ENCODE assay signal across 1 cellular context in the genomic region with DNA sequence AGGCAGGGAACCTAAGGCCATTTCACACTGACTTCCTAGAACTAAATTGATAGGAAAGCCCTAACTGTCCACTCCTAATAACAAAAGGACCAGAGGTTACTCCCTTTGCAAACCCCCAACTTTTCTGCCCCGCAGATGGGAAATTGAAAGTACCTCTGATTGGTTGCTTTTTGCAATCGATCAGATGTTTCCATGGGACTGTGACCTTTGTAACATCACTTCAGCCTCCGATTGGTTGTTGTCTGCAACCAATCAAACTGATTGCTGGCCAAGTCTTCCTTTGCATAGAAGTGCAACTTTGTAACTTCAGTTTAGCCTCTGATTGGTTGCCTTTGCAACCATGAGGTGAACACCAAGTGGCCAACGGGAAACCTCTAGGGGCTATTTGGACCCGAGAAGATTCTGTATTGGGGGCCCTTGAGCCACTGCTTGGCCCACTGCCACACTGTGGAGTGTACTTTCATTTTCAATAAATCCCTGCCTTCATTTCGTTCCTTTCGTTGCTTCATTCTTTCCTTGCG.
TF ChIP-seq lines count a peak whose summit lies in the region.

No MANE protein-coding gene starts in this region.

TF ChIP-seq in HepG2, 621 proteins besides CTCF, POLR2A, EP300 and RAD21 (continued from another document):
- TF ChIP-seq, protein P1, sequence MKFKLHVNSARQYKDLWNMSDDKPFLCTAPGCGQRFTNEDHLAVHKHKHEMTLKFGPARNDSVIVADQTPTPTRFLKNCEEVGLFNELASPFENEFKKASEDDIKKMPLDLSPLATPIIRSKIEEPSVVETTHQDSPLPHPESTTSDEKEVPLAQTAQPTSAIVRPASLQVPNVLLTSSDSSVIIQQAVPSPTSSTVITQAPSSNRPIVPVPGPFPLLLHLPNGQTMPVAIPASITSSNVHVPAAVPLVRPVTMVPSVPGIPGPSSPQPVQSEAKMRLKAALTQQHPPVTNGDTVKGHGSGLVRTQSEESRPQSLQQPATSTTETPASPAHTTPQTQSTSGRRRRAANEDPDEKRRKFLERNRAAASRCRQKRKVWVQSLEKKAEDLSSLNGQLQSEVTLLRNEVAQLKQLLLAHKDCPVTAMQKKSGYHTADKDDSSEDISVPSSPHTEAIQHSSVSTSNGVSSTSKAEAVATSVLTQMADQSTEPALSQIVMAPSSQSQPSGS (CRISPR knock-in tag; IDR thresholded peaks at IDR 0.05): 0 out of 2 replicates have a peak, but pooled peaks have one; percentile 23
- TF ChIP-seq NFYC (CRISPR knock-in tag; IDR thresholded peaks at IDR 0.05): peak; percentile 90
- 0 out of 2 replicates have a peak, but pooled peaks have one; percentile 41 for TF ChIP-seq DR1 (CRISPR knock-in tag; IDR thresholded peaks at IDR 0.05)
- TF ChIP-seq MEF2D (CRISPR knock-in tag; IDR thresholded peaks at IDR 0.05): no peak
- TF ChIP-seq, protein P2, sequence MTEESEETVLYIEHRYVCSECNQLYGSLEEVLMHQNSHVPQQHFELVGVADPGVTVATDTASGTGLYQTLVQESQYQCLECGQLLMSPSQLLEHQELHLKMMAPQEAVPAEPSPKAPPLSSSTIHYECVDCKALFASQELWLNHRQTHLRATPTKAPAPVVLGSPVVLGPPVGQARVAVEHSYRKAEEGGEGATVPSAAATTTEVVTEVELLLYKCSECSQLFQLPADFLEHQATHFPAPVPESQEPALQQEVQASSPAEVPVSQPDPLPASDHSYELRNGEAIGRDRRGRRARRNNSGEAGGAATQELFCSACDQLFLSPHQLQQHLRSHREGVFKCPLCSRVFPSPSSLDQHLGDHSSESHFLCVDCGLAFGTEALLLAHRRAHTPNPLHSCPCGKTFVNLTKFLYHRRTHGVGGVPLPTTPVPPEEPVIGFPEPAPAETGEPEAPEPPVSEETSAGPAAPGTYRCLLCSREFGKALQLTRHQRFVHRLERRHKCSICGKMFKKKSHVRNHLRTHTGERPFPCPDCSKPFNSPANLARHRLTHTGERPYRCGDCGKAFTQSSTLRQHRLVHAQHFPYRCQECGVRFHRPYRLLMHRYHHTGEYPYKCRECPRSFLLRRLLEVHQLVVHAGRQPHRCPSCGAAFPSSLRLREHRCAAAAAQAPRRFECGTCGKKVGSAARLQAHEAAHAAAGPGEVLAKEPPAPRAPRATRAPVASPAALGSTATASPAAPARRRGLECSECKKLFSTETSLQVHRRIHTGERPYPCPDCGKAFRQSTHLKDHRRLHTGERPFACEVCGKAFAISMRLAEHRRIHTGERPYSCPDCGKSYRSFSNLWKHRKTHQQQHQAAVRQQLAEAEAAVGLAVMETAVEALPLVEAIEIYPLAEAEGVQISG (CRISPR knock-in tag; IDR thresholded peaks at IDR 0.05): peak; percentile 41; the same call in 1 of the 2 replicates
- TF ChIP-seq, protein P3, sequence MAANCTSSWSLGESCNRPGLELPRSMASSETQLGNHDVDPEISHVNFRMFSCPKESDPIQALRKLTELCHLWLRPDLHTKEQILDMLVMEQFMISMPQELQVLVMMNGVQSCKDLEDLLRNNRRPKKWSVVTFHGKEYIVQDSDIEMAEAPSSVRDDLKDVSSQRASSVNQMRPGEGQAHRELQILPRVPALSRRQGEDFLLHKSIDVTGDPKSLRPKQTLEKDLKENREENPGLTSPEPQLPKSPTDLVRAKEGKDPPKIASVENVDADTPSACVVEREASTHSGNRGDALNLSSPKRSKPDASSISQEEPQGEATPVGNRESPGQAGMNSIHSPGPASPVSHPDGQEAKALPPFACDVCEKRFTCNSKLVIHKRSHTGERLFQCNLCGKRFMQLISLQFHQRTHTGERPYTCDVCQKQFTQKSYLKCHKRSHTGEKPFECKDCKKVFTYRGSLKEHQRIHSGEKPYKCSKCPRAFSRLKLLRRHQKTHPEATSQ (CRISPR knock-in tag; IDR thresholded peaks at IDR 0.05; ENCODE audit: borderline replicate concordance): 0 out of 2 replicates have a peak, but pooled peaks have one; percentile 30
- TF ChIP-seq, protein P4, sequence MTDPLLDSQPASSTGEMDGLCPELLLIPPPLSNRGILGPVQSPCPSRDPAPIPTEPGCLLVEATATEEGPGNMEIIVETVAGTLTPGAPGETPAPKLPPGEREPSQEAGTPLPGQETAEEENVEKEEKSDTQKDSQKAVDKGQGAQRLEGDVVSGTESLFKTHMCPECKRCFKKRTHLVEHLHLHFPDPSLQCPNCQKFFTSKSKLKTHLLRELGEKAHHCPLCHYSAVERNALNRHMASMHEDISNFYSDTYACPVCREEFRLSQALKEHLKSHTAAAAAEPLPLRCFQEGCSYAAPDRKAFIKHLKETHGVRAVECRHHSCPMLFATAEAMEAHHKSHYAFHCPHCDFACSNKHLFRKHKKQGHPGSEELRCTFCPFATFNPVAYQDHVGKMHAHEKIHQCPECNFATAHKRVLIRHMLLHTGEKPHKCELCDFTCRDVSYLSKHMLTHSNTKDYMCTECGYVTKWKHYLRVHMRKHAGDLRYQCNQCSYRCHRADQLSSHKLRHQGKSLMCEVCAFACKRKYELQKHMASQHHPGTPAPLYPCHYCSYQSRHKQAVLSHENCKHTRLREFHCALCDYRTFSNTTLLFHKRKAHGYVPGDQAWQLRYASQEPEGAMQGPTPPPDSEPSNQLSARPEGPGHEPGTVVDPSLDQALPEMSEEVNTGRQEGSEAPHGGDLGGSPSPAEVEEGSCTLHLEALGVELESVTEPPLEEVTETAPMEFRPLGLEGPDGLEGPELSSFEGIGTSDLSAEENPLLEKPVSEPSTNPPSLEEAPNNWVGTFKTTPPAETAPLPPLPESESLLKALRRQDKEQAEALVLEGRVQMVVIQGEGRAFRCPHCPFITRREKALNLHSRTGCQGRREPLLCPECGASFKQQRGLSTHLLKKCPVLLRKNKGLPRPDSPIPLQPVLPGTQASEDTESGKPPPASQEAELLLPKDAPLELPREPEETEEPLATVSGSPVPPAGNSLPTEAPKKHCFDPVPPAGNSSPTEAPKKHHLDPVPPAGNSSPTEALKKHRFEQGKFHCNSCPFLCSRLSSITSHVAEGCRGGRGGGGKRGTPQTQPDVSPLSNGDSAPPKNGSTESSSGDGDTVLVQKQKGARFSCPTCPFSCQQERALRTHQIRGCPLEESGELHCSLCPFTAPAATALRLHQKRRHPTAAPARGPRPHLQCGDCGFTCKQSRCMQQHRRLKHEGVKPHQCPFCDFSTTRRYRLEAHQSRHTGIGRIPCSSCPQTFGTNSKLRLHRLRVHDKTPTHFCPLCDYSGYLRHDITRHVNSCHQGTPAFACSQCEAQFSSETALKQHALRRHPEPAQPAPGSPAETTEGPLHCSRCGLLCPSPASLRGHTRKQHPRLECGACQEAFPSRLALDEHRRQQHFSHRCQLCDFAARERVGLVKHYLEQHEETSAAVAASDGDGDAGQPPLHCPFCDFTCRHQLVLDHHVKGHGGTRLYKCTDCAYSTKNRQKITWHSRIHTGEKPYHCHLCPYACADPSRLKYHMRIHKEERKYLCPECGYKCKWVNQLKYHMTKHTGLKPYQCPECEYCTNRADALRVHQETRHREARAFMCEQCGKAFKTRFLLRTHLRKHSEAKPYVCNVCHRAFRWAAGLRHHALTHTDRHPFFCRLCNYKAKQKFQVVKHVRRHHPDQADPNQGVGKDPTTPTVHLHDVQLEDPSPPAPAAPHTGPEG (CRISPR knock-in tag; IDR thresholded peaks at IDR 0.05): no peak
- TF ChIP-seq, protein P5, sequence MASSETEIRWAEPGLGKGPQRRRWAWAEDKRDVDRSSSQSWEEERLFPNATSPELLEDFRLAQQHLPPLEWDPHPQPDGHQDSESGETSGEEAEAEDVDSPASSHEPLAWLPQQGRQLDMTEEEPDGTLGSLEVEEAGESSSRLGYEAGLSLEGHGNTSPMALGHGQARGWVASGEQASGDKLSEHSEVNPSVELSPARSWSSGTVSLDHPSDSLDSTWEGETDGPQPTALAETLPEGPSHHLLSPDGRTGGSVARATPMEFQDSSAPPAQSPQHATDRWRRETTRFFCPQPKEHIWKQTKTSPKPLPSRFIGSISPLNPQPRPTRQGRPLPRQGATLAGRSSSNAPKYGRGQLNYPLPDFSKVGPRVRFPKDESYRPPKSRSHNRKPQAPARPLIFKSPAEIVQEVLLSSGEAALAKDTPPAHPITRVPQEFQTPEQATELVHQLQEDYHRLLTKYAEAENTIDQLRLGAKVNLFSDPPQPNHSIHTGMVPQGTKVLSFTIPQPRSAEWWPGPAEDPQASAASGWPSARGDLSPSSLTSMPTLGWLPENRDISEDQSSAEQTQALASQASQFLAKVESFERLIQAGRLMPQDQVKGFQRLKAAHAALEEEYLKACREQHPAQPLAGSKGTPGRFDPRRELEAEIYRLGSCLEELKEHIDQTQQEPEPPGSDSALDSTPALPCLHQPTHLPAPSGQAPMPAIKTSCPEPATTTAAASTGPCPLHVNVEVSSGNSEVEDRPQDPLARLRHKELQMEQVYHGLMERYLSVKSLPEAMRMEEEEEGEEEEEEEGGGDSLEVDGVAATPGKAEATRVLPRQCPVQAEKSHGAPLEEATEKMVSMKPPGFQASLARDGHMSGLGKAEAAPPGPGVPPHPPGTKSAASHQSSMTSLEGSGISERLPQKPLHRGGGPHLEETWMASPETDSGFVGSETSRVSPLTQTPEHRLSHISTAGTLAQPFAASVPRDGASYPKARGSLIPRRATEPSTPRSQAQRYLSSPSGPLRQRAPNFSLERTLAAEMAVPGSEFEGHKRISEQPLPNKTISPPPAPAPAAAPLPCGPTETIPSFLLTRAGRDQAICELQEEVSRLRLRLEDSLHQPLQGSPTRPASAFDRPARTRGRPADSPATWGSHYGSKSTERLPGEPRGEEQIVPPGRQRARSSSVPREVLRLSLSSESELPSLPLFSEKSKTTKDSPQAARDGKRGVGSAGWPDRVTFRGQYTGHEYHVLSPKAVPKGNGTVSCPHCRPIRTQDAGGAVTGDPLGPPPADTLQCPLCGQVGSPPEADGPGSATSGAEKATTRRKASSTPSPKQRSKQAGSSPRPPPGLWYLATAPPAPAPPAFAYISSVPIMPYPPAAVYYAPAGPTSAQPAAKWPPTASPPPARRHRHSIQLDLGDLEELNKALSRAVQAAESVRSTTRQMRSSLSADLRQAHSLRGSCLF (CRISPR knock-in tag; IDR thresholded peaks at IDR 0.05; ENCODE audit: borderline replicate concordance): no peak
- TF ChIP-seq MXD4 (CRISPR knock-in tag; IDR thresholded peaks at IDR 0.05): no peak
- TF ChIP-seq HOXD1 (CRISPR knock-in tag; IDR thresholded peaks at IDR 0.05): peak; percentile 95
- TF ChIP-seq POLR2G (IDR thresholded peaks at IDR 0.05; ENCODE audit: low read depth, low read length): peak; percentile 66
- TF ChIP-seq BRD4 (CRISPR knock-in tag; IDR thresholded peaks at IDR 0.05): no peak
- TF ChIP-seq SOX13 (IDR thresholded peaks at IDR 0.05): no peak
- peak in 1 of 2 experiments; percentile 4; a peak in 1 of 4 replicates for TF ChIP-seq SOX13 (CRISPR knock-in tag; conservative IDR thresholded peaks at IDR 0.05 in 1 of 2, IDR thresholded peaks at IDR 0.05 in 1 of 2)
- TF ChIP-seq, protein P6, sequence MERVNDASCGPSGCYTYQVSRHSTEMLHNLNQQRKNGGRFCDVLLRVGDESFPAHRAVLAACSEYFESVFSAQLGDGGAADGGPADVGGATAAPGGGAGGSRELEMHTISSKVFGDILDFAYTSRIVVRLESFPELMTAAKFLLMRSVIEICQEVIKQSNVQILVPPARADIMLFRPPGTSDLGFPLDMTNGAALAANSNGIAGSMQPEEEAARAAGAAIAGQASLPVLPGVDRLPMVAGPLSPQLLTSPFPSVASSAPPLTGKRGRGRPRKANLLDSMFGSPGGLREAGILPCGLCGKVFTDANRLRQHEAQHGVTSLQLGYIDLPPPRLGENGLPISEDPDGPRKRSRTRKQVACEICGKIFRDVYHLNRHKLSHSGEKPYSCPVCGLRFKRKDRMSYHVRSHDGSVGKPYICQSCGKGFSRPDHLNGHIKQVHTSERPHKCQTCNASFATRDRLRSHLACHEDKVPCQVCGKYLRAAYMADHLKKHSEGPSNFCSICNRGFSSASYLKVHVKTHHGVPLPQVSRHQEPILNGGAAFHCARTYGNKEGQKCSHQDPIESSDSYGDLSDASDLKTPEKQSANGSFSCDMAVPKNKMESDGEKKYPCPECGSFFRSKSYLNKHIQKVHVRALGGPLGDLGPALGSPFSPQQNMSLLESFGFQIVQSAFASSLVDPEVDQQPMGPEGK (CRISPR knock-in tag; IDR thresholded peaks at IDR 0.05): peak; percentile 57
- TF ChIP-seq CREB1 (IDR thresholded peaks at IDR 0.05): peak; percentile 56; the same call in 1 of the 2 replicates
- TF ChIP-seq CREB1 (CRISPR knock-in tag; IDR thresholded peaks at IDR 0.05): peak; percentile 77; the same call in 1 of the 2 replicates
- TF ChIP-seq, protein P7, sequence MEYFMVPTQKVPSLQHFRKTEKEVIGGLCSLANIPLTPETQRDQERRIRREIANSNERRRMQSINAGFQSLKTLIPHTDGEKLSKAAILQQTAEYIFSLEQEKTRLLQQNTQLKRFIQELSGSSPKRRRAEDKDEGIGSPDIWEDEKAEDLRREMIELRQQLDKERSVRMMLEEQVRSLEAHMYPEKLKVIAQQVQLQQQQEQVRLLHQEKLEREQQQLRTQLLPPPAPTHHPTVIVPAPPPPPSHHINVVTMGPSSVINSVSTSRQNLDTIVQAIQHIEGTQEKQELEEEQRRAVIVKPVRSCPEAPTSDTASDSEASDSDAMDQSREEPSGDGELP (IDR thresholded peaks at IDR 0.05; ENCODE audit: borderline replicate concordance, low read depth): peak; percentile 65; the same call in 1 of the 2 replicates
- peak; percentile 53; the same call in 1 of the 2 replicates for TF ChIP-seq THAP11 (CRISPR knock-in tag; IDR thresholded peaks at IDR 0.05)
- TF ChIP-seq FOXA3 (CRISPR knock-in tag; IDR thresholded peaks at IDR 0.05): peak; percentile 73
- 0 out of 2 replicates have a peak, but pooled peaks have one; percentile 32 for TF ChIP-seq KLF6 (CRISPR knock-in tag; IDR thresholded peaks at IDR 0.05)
- 0 out of 2 replicates have a peak, but pooled peaks have one; percentile 28 for TF ChIP-seq ARNTL (CRISPR knock-in tag; IDR thresholded peaks at IDR 0.05)
